Comparison of ENCODE assay signal across 10 cellular contexts in the genomic region with DNA sequence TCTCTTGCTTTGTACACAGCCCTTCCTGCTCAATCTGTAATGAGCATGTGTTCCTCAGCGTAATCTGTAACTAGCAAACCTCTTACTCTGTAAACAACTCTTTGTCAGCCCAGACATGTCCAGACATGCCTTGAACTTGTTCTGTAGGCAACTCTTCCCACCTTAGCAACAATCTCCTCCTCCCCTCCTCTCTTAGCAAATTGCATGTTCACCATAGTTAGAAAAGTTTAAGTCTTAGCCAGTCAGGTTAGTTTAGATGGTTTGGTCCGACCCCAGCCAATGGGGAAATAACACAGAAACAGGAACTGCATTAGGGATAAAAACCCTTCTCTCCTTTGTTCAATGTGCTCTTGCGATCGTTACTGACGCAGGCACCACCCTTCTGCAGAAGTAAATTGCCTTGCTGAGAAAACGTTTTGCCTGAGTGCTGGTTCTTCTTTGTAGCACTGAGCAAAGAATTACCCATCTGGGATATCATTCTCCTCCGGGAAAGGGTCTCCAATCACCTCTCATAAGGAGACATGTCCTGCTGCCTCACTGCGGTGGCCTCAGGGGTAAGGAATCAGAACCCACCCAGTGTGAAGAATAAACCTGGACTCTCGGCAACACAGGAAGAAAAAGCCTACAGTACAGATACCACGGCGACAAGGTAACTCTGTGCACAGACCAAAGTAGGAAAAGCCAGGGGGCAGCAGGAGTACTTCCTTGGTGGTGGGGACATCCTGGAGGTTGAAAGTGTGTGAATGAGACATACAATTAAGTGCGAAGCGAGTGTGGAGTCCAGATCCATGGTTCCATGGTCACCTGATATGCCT. TPM values are rescaled to one million over a fixed set of nuclear protein-coding genes. Genes with fewer than 3 reads are reported as not detected.
DNase-seq lines count a peak whose midpoint lies in the region; ATAC-seq, FAIRE-seq and TF ChIP-seq lines count a peak whose summit lies in the region.
"Had no signal": no experiment of that assay in that cellular context is flagged by ENCODE, and none has a peak within 500 bp of the region (broad histone marks: within the 10 kb centered on the region; RNA-seq: fewer than 3 reads in every experiment).

No MANE protein-coding gene starts in this region.

- no peaks in the 10 kb centered on the region for H3K27me3 Mint-ChIP-seq in naive thymus-derived CD8-positive, alpha-beta T cell

- no peak overlapping the region for H3K4me3 Mint-ChIP-seq in naive thymus-derived CD8-positive, alpha-beta T cell

- H3K36me3 Mint-ChIP-seq in naive thymus-derived CD8-positive, alpha-beta T cell: peaks cover 47 to 59% (median 56%) of the 10 kb centered on the region in 3 donors

- peaks cover 3% of the 10 kb centered on the region for H3K36me3 ChIP-seq in bronchial epithelial cell (ENCODE audit: control insufficient read depth, insufficient read depth, low read length)
- H3K36me3 ChIP-seq: pancreas had no signal

- no peak for TF ChIP-seq CTCF in bronchial epithelial cell (IDR thresholded peaks at IDR 0.05; ENCODE audit: insufficient read depth, low read length, severe bottlenecking)

- DNase-seq in NCI-H146 (lab: John Stamatoyannopoulos, UW) (peak; percentile 1), NCI-H146 treated with DMSO at 0.1 percent for 48 hours (lab: John Stamatoyannopoulos, UW; ENCODE audit: unreplicated experiment) (no peak), NCI-H1105 (lab: John Stamatoyannopoulos, UW) (peak; percentile 56), bronchial epithelial cell (ENCODE audit: low read depth) (peak; percentile 79), amygdala (lab: John Stamatoyannopoulos, UW) (no peak)
- no peak for DNase-seq in naive thymus-derived CD8-positive, alpha-beta T cell
- DNase-seq: NCI-H774, pancreas had no signal

- no peaks in the 10 kb centered on the region for H3K27me3 ChIP-seq in bronchial epithelial cell (ENCODE audit: control insufficient read depth, insufficient read depth, low read length)
- H3K27me3 ChIP-seq: pancreas had no signal

- H3K9me3 Mint-ChIP-seq in naive thymus-derived CD8-positive, alpha-beta T cell: peaks cover 11 to 68% (median 35%) of the 10 kb centered on the region in 9 donors

- H3K4me3 ChIP-seq in bronchial epithelial cell (ENCODE audit: low read depth, low read length): no peak overlapping the region
- H3K4me3 ChIP-seq: pancreas had no signal

- H3K27ac Mint-ChIP-seq in naive thymus-derived CD8-positive, alpha-beta T cell: peak overlapping the region in 8 of 10 donors; percentile 5 to 86 (median 45)

- peaks cover 3 to 12% (median 9%) of the 10 kb centered on the region in 4 donors for H3K4me1 Mint-ChIP-seq in naive thymus-derived CD8-positive, alpha-beta T cell

- ATAC-seq in naive thymus-derived CD8-positive, alpha-beta T cell: no peak
- ATAC-seq in HG02798 (IDR thresholded peaks at IDR 0.05; ENCODE audit: poor library complexity, unreplicated experiment) (no peak), GM18502 (IDR thresholded peaks at IDR 0.05; ENCODE audit: poor library complexity, unreplicated experiment) (no peak)

- FAIRE-seq in bronchial epithelial cell (lab: Jason Lieb, UNC): no peak
- FAIRE-seq: pancreas had no signal

- POLR2A ChIA-PET in naive thymus-derived CD8-positive, alpha-beta T cell (lab: Charles Lee): no interaction called here

RNA-seq across cellular contexts. Expression of a gene that starts 26.2 kb away (rescaled TPM):
- not detected in 2 replicates for total RNA-seq in bronchial epithelial cell
- not detected for total RNA-seq in naive thymus-derived CD8-positive, alpha-beta T cell
- under 1 TPM; 0.09 to 0.27 (median 0.15) TPM for polyA plus RNA-seq in naive thymus-derived CD8-positive, alpha-beta T cell

Comparison
In these comparisons a context has a peak if more than half of its experiments do, and no peak if none do; other contexts are left out.
1. DNase-seq: peak in NCI-H146 (single experiment), NCI-H1105 (single experiment) and bronchial epithelial cell (single experiment); none in NCI-H146 treated with DMSO at 0.1 percent for 48 hours (single experiment), naive thymus-derived CD8-positive, alpha-beta T cell (0 of 10) and amygdala (0 of 56).